ENCODE assay signal across 31 cellular contexts in genomic region chr1:30081379-30082102, GRCh38.
"Had no signal": no experiment of that assay in that cellular context is flagged by ENCODE, and none has a peak within 500 bp of the region (broad histone marks: within the 10 kb centered on the region; RNA-seq: fewer than 3 reads in every experiment).

No MANE protein-coding gene starts in this region.

- H3K36me3 Mint-ChIP-seq: activated naive CD8-positive, alpha-beta T cell treated with anti-CD3 and anti-CD28 coated beads for 36 hours; brain; naive thymus-derived CD4-positive, alpha-beta T cell; stimulated activated naive B cell treated with anti-CD40 and anti-IgM and Interleukin-4, amounts not matched to agents 10 μg/mL and 1 μg/mL and 100 μg/mL, for 72 hours had no signal

- H3K9me3 Mint-ChIP-seq: activated naive CD8-positive, alpha-beta T cell treated with anti-CD3 and anti-CD28 coated beads for 36 hours; activated T-cell treated with anti-CD3 and anti-CD28 coated beads, Interleukin-2, amount 50 U/mL, for 72 hours had no signal

- H3K4me3 Mint-ChIP-seq: activated CD4-positive, alpha-beta T cell treated with anti-CD3 and anti-CD28 coated beads for 36 hours; activated naive CD8-positive, alpha-beta T cell treated with anti-CD3 and anti-CD28 coated beads for 36 hours; activated T-cell treated with anti-CD3 and anti-CD28 coated beads, Interleukin-2, amount 50 U/mL, for 72 hours; brain; dendritic cell treated with granulocyte-macrophage colony-stimulating factor and Interleukin-4, amounts not matched to agents 40 ng/mL and 50 ng/mL, for 4 days; naive thymus-derived CD4-positive, alpha-beta T cell; neural crest cell; stimulated activated naive B cell treated with anti-CD40 and anti-IgM and Interleukin-4, amounts not matched to agents 10 μg/mL and 1 μg/mL and 100 μg/mL, for 72 hours had no signal

- FAIRE-seq: islet of Langerhans had no signal

- H3K27ac Mint-ChIP-seq: activated CD4-positive, alpha-beta T cell treated with anti-CD3 and anti-CD28 coated beads for 36 hours; activated naive CD8-positive, alpha-beta T cell treated with anti-CD3 and anti-CD28 coated beads for 36 hours; activated T-cell treated with anti-CD3 and anti-CD28 coated beads, Interleukin-2, amount 50 U/mL, for 72 hours; brain; dendritic cell treated with granulocyte-macrophage colony-stimulating factor and Interleukin-4, amounts not matched to agents 40 ng/mL and 50 ng/mL, for 4 days; naive thymus-derived CD4-positive, alpha-beta T cell; stimulated activated naive B cell treated with anti-CD40 and anti-IgM and Interleukin-4, amounts not matched to agents 10 μg/mL and 1 μg/mL and 100 μg/mL, for 72 hours had no signal

- H3K4me1 Mint-ChIP-seq: activated CD4-positive, alpha-beta T cell treated with anti-CD3 and anti-CD28 coated beads for 36 hours; activated naive CD8-positive, alpha-beta T cell treated with anti-CD3 and anti-CD28 coated beads for 36 hours; stimulated activated naive B cell treated with anti-CD40 and anti-IgM and Interleukin-4, amounts not matched to agents 10 μg/mL and 1 μg/mL and 100 μg/mL, for 72 hours had no signal

- ATAC-seq: activated CD4-positive, alpha-beta T cell treated with anti-CD3 and anti-CD28 coated beads for 36 hours; activated T-cell treated with anti-CD3 and anti-CD28 coated beads, Interleukin-2, amount 50 U/mL, for 72 hours; foreskin keratinocyte; heart left ventricle; left ventricle myocardium superior; naive thymus-derived CD4-positive, alpha-beta T cell; psoas muscle; stimulated activated naive B cell treated with anti-CD40 and anti-IgM and Interleukin-4, amounts not matched to agents 10 μg/mL and 1 μg/mL and 100 μg/mL, for 72 hours; upper lobe of right lung had no signal

- DNase-seq: activated CD4-positive, alpha-beta T cell treated with anti-CD3 and anti-CD28 coated beads for 36 hours; activated CD4-positive, alpha-beta T cell treated with anti-CD3 and anti-CD28 coated beads, Interleukin-2, amount 50 U/mL, for 4 hours; activated CD4-positive, CD25-positive, alpha-beta regulatory T cell; activated naive CD4-positive, alpha-beta T cell treated with Interleukin-2 at 50 U/mL for 16 hours; activated naive CD8-positive, alpha-beta T cell treated with anti-CD3 and anti-CD28 coated beads for 36 hours; activated T-cell treated with anti-CD3 and anti-CD28 coated beads for 4 hours; activated T-cell treated with anti-CD3 and anti-CD28 coated beads, Interleukin-2, amount 50 U/mL, for 72 hours; adrenal gland; aorta; central memory CD4-positive, alpha-beta T cell; foreskin keratinocyte; heart left ventricle; hypothalamus; left ventricle myocardium superior; mammary epithelial cell; midbrain; naive thymus-derived CD4-positive, alpha-beta T cell; occipital lobe; stimulated activated CD4-positive, alpha-beta T cell treated with anti-CD3 and anti-CD28 coated beads, Interleukin-2, amount 100 ng/mL, for 24 hours; stimulated activated naive B cell treated with anti-CD40 and anti-IgM and Interleukin-4, amounts not matched to agents 10 μg/mL and 1 μg/mL and 100 μg/mL, for 72 hours; stomach; T-helper 2 cell; tibial artery; upper lobe of right lung had no signal

- H3K27me3 ChIP-seq: adrenal gland, tibial artery, upper lobe of right lung had no signal

- H3K4me3 ChIP-seq: adrenal gland, esophagus muscularis mucosa, heart left ventricle, psoas muscle, smooth muscle cell, stomach, tibial artery, upper lobe of right lung had no signal

- H3K36me3 ChIP-seq: adrenal gland, esophagus muscularis mucosa, heart left ventricle, stomach, tibial artery, upper lobe of right lung had no signal
